In genomic region chr1:209207126-209207700, GRCh38 we compare ENCODE assay signal across 9 cellular contexts.
DNase-seq lines count a peak whose midpoint lies in the region; ATAC-seq and TF ChIP-seq lines count a peak whose summit lies in the region.
"Had no signal": no experiment of that assay in that cellular context is flagged by ENCODE, and none has a peak within 500 bp of the region (broad histone marks: within the 10 kb centered on the region; RNA-seq: fewer than 3 reads in every experiment).

No MANE protein-coding gene starts in this region.

- TF ChIP-seq POLR2A in HCT116 (IDR thresholded peaks at IDR 0.05; ENCODE audit: borderline replicate concordance, extremely low read depth, insufficient read depth, insufficient read length): no peak

- peak; percentile 18; the same call in 1 of the 2 replicates for ATAC-seq in HCT116

- H3K4me1 ChIP-seq in HCT116 (ENCODE audit: control insufficient read depth in 1 of 2, insufficient read depth in 2 of 2, low read length in 2 of 2): no peaks in the 10 kb centered on the region

- peaks cover 22% of the 10 kb centered on the region for H3K27me3 Mint-ChIP-seq in brain
- peaks cover 49% of the 10 kb centered on the region for H3K27me3 Mint-ChIP-seq in mesothelial cell of epicardium (ENCODE audit: low read depth)

- H3K4me3 Mint-ChIP-seq in brain (peak overlapping the region; percentile 82 to 88 (median 86)), mesothelial cell of epicardium (peak overlapping the region; percentile 71)
- H3K4me3 Mint-ChIP-seq: activated B cell treated with CpG ODN at 0.5 μM for 24 hours had no signal

- H3K4me2 ChIP-seq in HCT116 (ENCODE audit: low read length): no peak overlapping the region

- no peaks in the 10 kb centered on the region for H3K79me2 ChIP-seq in HCT116 (ENCODE audit: insufficient read depth, low read length)

- POLR2A ChIA-PET in HCT116 (lab: Charles Lee): no interaction called here

- H3K27ac Mint-ChIP-seq in brain (peak overlapping the region; percentile 38 to 88 (median 71)), mesothelial cell of epicardium (peak overlapping the region; percentile 16)
- H3K27ac Mint-ChIP-seq: activated B cell treated with CpG ODN at 0.5 μM for 24 hours had no signal

- no peak for TF ChIP-seq RAD21 in HCT116 (IDR thresholded peaks at IDR 0.05; ENCODE audit: low read depth)

- no peak overlapping the region for H2AFZ ChIP-seq in HCT116 (ENCODE audit: low read depth, low read length, poor library complexity, severe bottlenecking)

- H4K20me1 ChIP-seq in HCT116 (ENCODE audit: insufficient read depth): no peaks in the 10 kb centered on the region

- peaks cover 52% of the 10 kb centered on the region for H3K4me1 Mint-ChIP-seq in brain
- peaks cover 13% of the 10 kb centered on the region for H3K4me1 Mint-ChIP-seq in mesothelial cell of epicardium

- no peak overlapping the region for H3K9ac ChIP-seq in HCT116 (ENCODE audit: low read length)

- intact Hi-C loops in HCT116 (cut with micrococcal nuclease): loop anchor here (5.0 kb wide), 1 partner anchor 555 kb away; no protein-coding TSS in a partner anchor

- H3K27me3 ChIP-seq in HCT116 (ENCODE audit: insufficient read depth, low read length): peaks cover 51% of the 10 kb centered on the region

- no peaks in the 10 kb centered on the region for H3K36me3 ChIP-seq in HCT116 (ENCODE audit: control insufficient read depth in 1 of 2, insufficient read depth in 2 of 2, low read length in 2 of 2)

- H3K9me3 ChIP-seq in HCT116 (ENCODE audit: control insufficient read depth in 1 of 2, insufficient read depth in 1 of 2, low read depth in 1 of 2, low read length in 2 of 2): no peaks in the 10 kb centered on the region

- RAD21 ChIA-PET in HCT116 (lab: Charles Lee; ENCODE audit: low non-redundant PET in 1 of 2, low total read pairs in 2 of 2, uncharacterized antibody in 2 of 2, unreplicated experiment in 2 of 2): no interaction called here

- CTCF ChIA-PET in HCT116 (lab: Charles Lee): interaction anchor here (0.8 to 1.9 kb wide), 4 partner anchors 42 to 555 kb away, joined by 3 to 8 read pairs (median 4); no protein-coding TSS in a partner anchor

- DNase-seq in AG08395 (ENCODE audit: low spot score) (peak; percentile 12), HCT116 (ENCODE audit: low read depth, low spot score) (no peak), mesothelial cell of epicardium (ENCODE audit: low spot score in 2 of 2, unreplicated experiment in 2 of 2) (no peak), AML-193 (lab: John Stamatoyannopoulos, UW) (no peak), NCI-H446 (lab: John Stamatoyannopoulos, UW) (no peak), OCI-M2 (lab: John Stamatoyannopoulos, UW; ENCODE audit: unreplicated experiment) (no peak), NOMO-1 treated with dmso at 0.1 percent for 144 hours (lab: John Stamatoyannopoulos, UW; ENCODE audit: unreplicated experiment) (no peak)
- DNase-seq: activated B cell treated with CpG ODN at 0.5 μM for 24 hours had no signal

- no peak overlapping the region for H3K4me3 ChIP-seq in HCT116 (replicated peaks in 1 of 2; ENCODE audit: low read depth in 1 of 2, low read length in 2 of 2)

- no TSS peak for BruUV-seq in HCT116 (replicated peaks; lab: Mats Ljungman, UMichigan)

- H3K9me2 ChIP-seq in HCT116 (ENCODE audit: insufficient read depth): no peaks in the 10 kb centered on the region

- H3K9me3 Mint-ChIP-seq in brain (no peaks in the 10 kb centered on the region), mesothelial cell of epicardium (no peaks in the 10 kb centered on the region)
- H3K9me3 Mint-ChIP-seq: activated B cell treated with CpG ODN at 0.5 μM for 24 hours had no signal

- no peaks in the 10 kb centered on the region for H3K36me3 Mint-ChIP-seq in brain
- H3K36me3 Mint-ChIP-seq in mesothelial cell of epicardium: no peaks in the 10 kb centered on the region

- TF ChIP-seq CTCF in HCT116 (IDR thresholded peaks at IDR 0.05 in 2 of 3, conservative IDR thresholded peaks at IDR 0.05 in 1 of 3; ENCODE audit: borderline replicate concordance in 1 of 3, insufficient read depth in 1 of 3, low read depth in 2 of 3, low read length in 2 of 3): no peak
- no peak for TF ChIP-seq CTCF in brain (conservative IDR thresholded peaks at IDR 0.05)
- no peak for TF ChIP-seq CTCF in mesothelial cell of epicardium (IDR thresholded peaks at IDR 0.05; ENCODE audit: unreplicated experiment)

- no peak overlapping the region for H3K27ac ChIP-seq in HCT116 (ENCODE audit: low read depth, low read length)

TF ChIP-seq in HCT116, 20 proteins besides CTCF, POLR2A, EP300 and RAD21:
- no peak for TF ChIP-seq POLR2AphosphoS5 (IDR thresholded peaks at IDR 0.05; ENCODE audit: low read depth, low read length)
- TF ChIP-seq ZFX (IDR thresholded peaks at IDR 0.05): no peak
- TF ChIP-seq EZH2phosphoT487 (IDR thresholded peaks at IDR 0.05; ENCODE audit: borderline replicate concordance): no peak
- no peak for TF ChIP-seq EGR1 (IDR thresholded peaks at IDR 0.05; ENCODE audit: low read depth)
- TF ChIP-seq YY1 (IDR thresholded peaks at IDR 0.05; ENCODE audit: extremely low read depth, insufficient replicate concordance, low read depth, low read length): no peak
- TF ChIP-seq FOSL1 (IDR thresholded peaks at IDR 0.05; ENCODE audit: low read depth): no peak
- TF ChIP-seq REST (IDR thresholded peaks at IDR 0.05; ENCODE audit: low read depth): no peak
- no peak for TF ChIP-seq ZBTB33 (IDR thresholded peaks at IDR 0.05; ENCODE audit: extremely low read depth, insufficient replicate concordance, low read length)
- TF ChIP-seq SP1 (IDR thresholded peaks at IDR 0.05; ENCODE audit: low read depth): no peak
- TF ChIP-seq SRF (IDR thresholded peaks at IDR 0.05; ENCODE audit: low read depth): no peak
- no peak for TF ChIP-seq CEBPB (IDR thresholded peaks at IDR 0.05; ENCODE audit: low read depth)
- no peak for TF ChIP-seq SIN3A (IDR thresholded peaks at IDR 0.05; ENCODE audit: low read depth)
- no peak for TF ChIP-seq ZNF274 (IDR thresholded peaks at IDR 0.05; ENCODE audit: low read depth, low read length)
- no peak for TF ChIP-seq ATF3 (IDR thresholded peaks at IDR 0.05)
- no peak for TF ChIP-seq ELF1 (IDR thresholded peaks at IDR 0.05; ENCODE audit: borderline replicate concordance, low read depth)
- TF ChIP-seq CBX3 (IDR thresholded peaks at IDR 0.05; ENCODE audit: low read depth): no peak
- TF ChIP-seq TCF7L2 (IDR thresholded peaks at IDR 0.05; ENCODE audit: borderline replicate concordance, extremely low read depth, insufficient read depth, insufficient read length): no peak
